Comparison of ENCODE assay signal across 26 cellular contexts in genomic region chr6:362231-362923, GRCh38. TPM values are rescaled to one million over a fixed set of nuclear protein-coding genes. Genes with fewer than 3 reads are reported as not detected.
DNase-seq lines count a peak whose midpoint lies in the region; ATAC-seq, FAIRE-seq and TF ChIP-seq lines count a peak whose summit lies in the region.
"Had no signal": no experiment of that assay in that cellular context is flagged by ENCODE, and none has a peak within 500 bp of the region (broad histone marks: within the 10 kb centered on the region; RNA-seq: fewer than 3 reads in every experiment).

No MANE protein-coding gene starts in this region.

- H3K4me3 Mint-ChIP-seq in activated T-cell treated with anti-CD3 and anti-CD28 coated beads, Interleukin-2, amount 50 U/mL, for 4 hours: no peak overlapping the region
- H3K4me3 Mint-ChIP-seq: CD4-positive, CD25-positive, alpha-beta regulatory T cell; CD8-positive, alpha-beta T cell had no signal

- TF ChIP-seq POLR2A in heart left ventricle (IDR thresholded peaks at IDR 0.05) (no peak), spleen (IDR thresholded peaks at IDR 0.05) (no peak)

- H3K4me1 ChIP-seq in heart left ventricle: no peaks in the 10 kb centered on the region
- peaks cover 100% of the 10 kb centered on the region for H3K4me1 ChIP-seq in OCI-LY7 (ENCODE audit: insufficient read depth, low read length, poor library complexity, severe bottlenecking)
- no peaks in the 10 kb centered on the region for H3K4me1 ChIP-seq in kidney (ENCODE audit: control insufficient read depth in 1 of 2, insufficient read depth in 1 of 2, low read depth in 1 of 2, low read length in 2 of 2)
- peaks cover 0 to 27% (median 13%) of the 10 kb centered on the region in 6 donors for H3K4me1 ChIP-seq in spleen
- H3K4me1 ChIP-seq: Caco-2 had no signal

- no peak overlapping the region for H3K4me2 ChIP-seq in OCI-LY7 (ENCODE audit: low read length)
- H3K4me2 ChIP-seq: BLaER1 had no signal

- ATAC-seq in Right ventricle myocardium superior (ENCODE audit: poor library complexity): no peak
- no peak for ATAC-seq in heart left ventricle
- ATAC-seq in activated T-cell treated with anti-CD3 and anti-CD28 coated beads, Interleukin-2, amount 50 U/mL, for 4 hours: no peak
- no peak for ATAC-seq in HG02938 (IDR thresholded peaks at IDR 0.05; ENCODE audit: unreplicated experiment)
- no peak for ATAC-seq in HG03460 (IDR thresholded peaks at IDR 0.05; ENCODE audit: unreplicated experiment)
- ATAC-seq: CD8-positive, alpha-beta T cell had no signal

- H3K9me2 ChIP-seq in OCI-LY7 (ENCODE audit: insufficient read depth, low read length): no peaks in the 10 kb centered on the region

- DNase-seq in Right ventricle myocardium superior: peak; percentile 33
- DNase-seq in heart left ventricle: no peak
- DNase-seq in OCI-LY7 (ENCODE audit: low spot score): no peak
- peak; percentile 56 for DNase-seq in kidney
- peak; percentile 19 for DNase-seq in spleen
- DNase-seq in activated T-cell treated with anti-CD3 and anti-CD28 coated beads, Interleukin-2, amount 50 U/mL, for 4 hours: no peak
- DNase-seq: Caco-2; CD4-positive, CD25-positive, alpha-beta regulatory T cell; CD8-positive, alpha-beta T cell; DMS153; DMS79; EL; GDM1; GM23248; H7; HCEC 1CT had no signal

- POLR2A ChIA-PET in OCI-LY7 (lab: Charles Lee): interaction anchor here (0.6 to 8.0 kb wide), 17 partner anchors 7 to 178 kb away, joined by 3 to 81 read pairs (median 5); partner anchors contain the start of gene IRF4

- CTCF ChIA-PET in OCI-LY7 (lab: Charles Lee; ENCODE audit: unreplicated experiment): interaction anchor here (0.9 to 2.5 kb wide), 3 partner anchors 11 to 40 kb away, joined by 3 to 14 read pairs (median 8); no protein-coding TSS in a partner anchor

- H3K27me3 ChIP-seq in heart left ventricle (peaks cover 0 to 14% (median 0%) of the 10 kb centered on the region in 9 donors), spleen (replicated peaks in 1 of 7) (no peaks in the 10 kb centered on the region)

- H3K79me2 ChIP-seq in OCI-LY7 (ENCODE audit: insufficient read depth, low read depth, low read length): no peaks in the 10 kb centered on the region

- H3K9ac ChIP-seq in kidney (ENCODE audit: low read length in 2 of 2): no peak overlapping the region
- H3K9ac ChIP-seq: BLaER1, GM23248 had no signal

- no peaks in the 10 kb centered on the region for H3K27me3 Mint-ChIP-seq in activated T-cell treated with anti-CD3 and anti-CD28 coated beads, Interleukin-2, amount 50 U/mL, for 4 hours (ENCODE audit: low read depth)

- H3K9me3 ChIP-seq in heart left ventricle (peaks cover 0 to 12% (median 0%) of the 10 kb centered on the region in 12 donors), OCI-LY7 (ENCODE audit: low read length) (no peaks in the 10 kb centered on the region), kidney (ENCODE audit: control insufficient read depth in 1 of 2, low read length in 2 of 2) (peaks cover 3 to 4% of the 10 kb centered on the region in 2 donors), spleen (peaks cover 0 to 21% (median 17%) of the 10 kb centered on the region in 8 donors)

- 78 to 86% (median 81%) methylated on average over 14 of the region's 14 CpGs for WGBS in heart left ventricle, 4 donors
- 80 to 89% (median 84%) methylated on average over 14 of the region's 14 CpGs for WGBS in spleen, 5 donors

- BruUV-seq in OCI-LY7 (replicated peaks; lab: Mats Ljungman, UMichigan): no TSS peak

- H2AFZ ChIP-seq in OCI-LY7 (ENCODE audit: low read length): no peak overlapping the region
- H2AFZ ChIP-seq: GM23248 had no signal

- peaks cover 4% of the 10 kb centered on the region for H3K9me3 Mint-ChIP-seq in activated T-cell treated with anti-CD3 and anti-CD28 coated beads, Interleukin-2, amount 50 U/mL, for 4 hours

- H3K36me3 ChIP-seq in heart left ventricle (no peaks in the 10 kb centered on the region), OCI-LY7 (ENCODE audit: insufficient read depth, low read length) (no peaks in the 10 kb centered on the region), kidney (ENCODE audit: control insufficient read depth in 1 of 2, insufficient read depth in 2 of 2, low read length in 2 of 2) (peaks cover 0 to 1% of the 10 kb centered on the region in 2 donors), spleen (no peaks in the 10 kb centered on the region)
- H3K36me3 ChIP-seq: BLaER1 had no signal

- TF ChIP-seq CTCF in heart left ventricle (IDR thresholded peaks at IDR 0.05) (no peak), OCI-LY7 (conservative IDR thresholded peaks at IDR 0.05; ENCODE audit: low read length) (no peak), kidney (IDR thresholded peaks at IDR 0.05; ENCODE audit: borderline replicate concordance, extremely low read depth, insufficient read depth) (no peak), spleen (IDR thresholded peaks at IDR 0.05 in 8 of 11, conservative IDR thresholded peaks at IDR 0.05 in 3 of 11) (no peak)

- no peaks in the 10 kb centered on the region for H3K36me3 Mint-ChIP-seq in activated T-cell treated with anti-CD3 and anti-CD28 coated beads, Interleukin-2, amount 50 U/mL, for 4 hours (ENCODE audit: insufficient read depth)
- H3K36me3 Mint-ChIP-seq: CD4-positive, CD25-positive, alpha-beta regulatory T cell; CD8-positive, alpha-beta T cell had no signal

- H3K4me3 ChIP-seq in heart left ventricle (no peak overlapping the region), OCI-LY7 (ENCODE audit: low read depth, low read length, poor library complexity, severe bottlenecking) (no peak overlapping the region), kidney (ENCODE audit: low read length in 2 of 2) (no peak overlapping the region), spleen (no peak overlapping the region)
- H3K4me3 ChIP-seq: BLaER1, GM23248 had no signal

- H3K4me1 Mint-ChIP-seq in activated T-cell treated with anti-CD3 and anti-CD28 coated beads, Interleukin-2, amount 50 U/mL, for 4 hours (ENCODE audit: low read depth): peaks cover 7% of the 10 kb centered on the region

- intact Hi-C loops in Right ventricle myocardium superior (cut with DNase I) (no loop called here), heart left ventricle (cut with DNase I) (loop anchor here in 1 of 10 donors (10.0 kb wide), 1 partner anchor 138 kb away; no protein-coding TSS in a partner anchor), OCI-LY7 (cut with micrococcal nuclease; ENCODE audit: unreplicated experiment) (no loop called here), kidney (cut with DNase I) (no loop called here), spleen (cut with DNase I; ENCODE audit: low total_unique reads) (no loop called here)

- H4K20me1 ChIP-seq in OCI-LY7 (ENCODE audit: insufficient read depth, low read length): no peaks in the 10 kb centered on the region
- H4K20me1 ChIP-seq: BLaER1 had no signal

- no peak for FAIRE-seq in kidney (lab: Jason Lieb, UNC)
- FAIRE-seq: A204.1, GM12891, GM18507, H1 had no signal

- H3K27ac ChIP-seq in heart left ventricle (no peak overlapping the region), OCI-LY7 (ENCODE audit: low read depth, low read length, poor library complexity, severe bottlenecking) (peak overlapping the region; percentile 95), kidney (ENCODE audit: low read depth in 2 of 2, low read length in 2 of 2) (no peak overlapping the region), spleen (no peak overlapping the region)
- H3K27ac ChIP-seq: 22Rv1, BLaER1, C4-2B, GM23248 had no signal

RNA-seq across cellular contexts. Expression of gene IRF4, which starts 29.2 kb away (rescaled TPM):
- 0.54 TPM for total RNA-seq in Right ventricle myocardium superior
- total RNA-seq in heart left ventricle: 1 to 10 TPM in 2 of 9 donors, under 1 TPM in 6, not detected in 1; 0.16 to 4.4 (median 0.35) TPM
- polyA plus RNA-seq in heart left ventricle: under 1 TPM; 0.08 to 0.29 TPM
- total RNA-seq in OCI-LY7 (2014; rRNA removed; shearing (Covaris generic)): 143 and 189 TPM in 2 replicates
- total RNA-seq in OCI-LY7 (2022): 281 and 291 TPM in 2 replicates
- total RNA-seq in kidney: 23.7 TPM
- not detected for polyA plus RNA-seq in kidney (ENCODE audit: insufficient read depth, low read depth, low replicate concordance)
- 10 to 100 TPM; 39.2 to 91.3 (median 52.0) TPM for total RNA-seq in spleen
- 10 to 100 TPM in 2 of 3 donors, 1 to 10 TPM in 1; 8.7 to 11.9 (median 11.2) TPM for polyA plus RNA-seq in spleen
- 100 to 1,000 TPM; 720 to 924 (median 743) TPM for total RNA-seq in activated T-cell treated with anti-CD3 and anti-CD28 coated beads, Interleukin-2, amount 50 U/mL, for 4 hours
- total RNA-seq: Caco-2, GM23248 had no signal
- polyA plus RNA-seq: AG04450 had no signal

Comparison
In these comparisons a context has a peak if more than half of its experiments do, and no peak if none do; other contexts are left out.
1. DNase-seq: peak in Right ventricle myocardium superior (single experiment), kidney (single experiment) and spleen (single experiment); none in heart left ventricle (0 of 5), OCI-LY7 (single experiment) and activated T-cell treated with anti-CD3 and anti-CD28 coated beads, Interleukin-2, amount 50 U/mL, for 4 hours (single experiment).